Comparison of ENCODE assay signal across 10 cellular contexts in the genomic region with DNA sequence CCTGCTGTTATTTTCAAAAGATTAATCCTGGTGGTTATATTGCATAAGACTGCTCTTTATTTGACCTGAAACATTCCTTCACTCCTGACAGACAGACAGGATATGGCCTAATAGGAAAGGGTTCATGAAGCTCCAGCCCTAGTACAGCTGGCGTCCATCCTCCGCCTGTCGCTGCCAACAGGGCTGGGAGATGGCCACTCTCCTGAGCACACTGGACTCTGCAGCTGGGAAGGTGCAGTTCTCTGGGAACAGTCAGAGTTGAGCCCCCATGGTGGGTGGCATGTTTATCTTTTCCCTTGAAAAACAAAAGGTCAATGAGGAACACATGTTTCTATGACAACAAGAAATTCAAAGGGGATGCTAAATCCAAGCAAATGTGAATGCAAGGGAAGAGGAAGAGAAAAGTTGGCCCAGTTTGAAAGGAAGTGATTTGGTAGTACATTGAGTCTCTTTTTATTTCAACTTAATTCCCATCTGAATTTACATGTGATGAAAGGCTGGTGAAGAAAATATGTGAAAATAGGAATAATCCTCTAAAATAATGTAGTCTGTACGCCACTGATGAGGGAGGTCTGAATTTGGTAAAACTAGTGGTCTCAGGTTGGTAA.
A peak's percentile ranks its signal among the peaks of the same experiment; 100 is the strongest.
DNase-seq lines count a peak whose midpoint lies in the region; ATAC-seq and TF ChIP-seq lines count a peak whose summit lies in the region.
"Had no signal": no experiment of that assay in that cellular context is flagged by ENCODE, and none has a peak within 500 bp of the region (broad histone marks: within the 10 kb centered on the region; RNA-seq: fewer than 3 reads in every experiment).

No MANE protein-coding gene starts in this region.

- DNase-seq in HFF-Myc (ENCODE audit: extremely low read depth, low read depth): peak; percentile 35
- peak; percentile 78 for DNase-seq in coronary artery (ENCODE audit: low spot score)
- DNase-seq in iPS DF 6.9 (ENCODE audit: low read depth, low spot score): peak; percentile 22
- DNase-seq in sciatic nerve (ENCODE audit: low spot score): peak; percentile 82
- no peak for DNase-seq in stimulated activated CD8-positive, alpha-beta memory T cell treated with anti-CD3 and anti-CD28 coated beads, Interleukin-4, amount 100 ng/mL, for 48 hours
- DNase-seq in NK-92 (lab: John Stamatoyannopoulos, UW; ENCODE audit: unreplicated experiment): no peak
- no peak for DNase-seq in AG08396 (ENCODE audit: low spot score)
- DNase-seq: activated T-cell treated with anti-CD3 and anti-CD28 coated beads, Interleukin-2, amount 50 U/mL, for 4 hours; stimulated activated CD4-positive, alpha-beta T cell treated with anti-CD3 and anti-CD28 coated beads, Interleukin-12 subunit alpha, Interleukin-12 subunit beta, amount 100 ng/mL, for 4 hours had no signal

- H3K4me3 ChIP-seq in HFF-Myc (replicated peaks; ENCODE audit: low read depth, low read length) (no peak overlapping the region), coronary artery (peak overlapping the region; percentile 8), iPS DF 6.9 (ENCODE audit: low read length) (no peak overlapping the region)

- peaks cover 5% of the 10 kb centered on the region; the same call in 1 of the 2 replicates for H3K4me1 ChIP-seq in iPS DF 6.9 (ENCODE audit: control insufficient read depth, insufficient read depth, low read length)

- no peaks in the 10 kb centered on the region for H3K27me3 ChIP-seq in iPS DF 6.9 (ENCODE audit: control insufficient read depth, insufficient read depth, low read length)

- no CpG with 5 or more reads among the region's 4 CpGs for WGBS in iPS DF 6.9 (ENCODE audit: insufficient coverage, insufficient read length)

- peak overlapping the region; percentile 62 to 82 for H3K27ac ChIP-seq in coronary artery
- H3K27ac ChIP-seq in iPS DF 6.9 (ENCODE audit: low read length): no peak overlapping the region

- no peaks in the 10 kb centered on the region for H3K9me3 ChIP-seq in iPS DF 6.9 (ENCODE audit: control insufficient read depth, insufficient read depth, low read length)

- H3K36me3 ChIP-seq in iPS DF 6.9 (ENCODE audit: control insufficient read depth, insufficient read depth, low read length): no peaks in the 10 kb centered on the region

- TF ChIP-seq CTCF in HFF-Myc (IDR thresholded peaks at IDR 0.05; ENCODE audit: low read depth, low read length, missing control alignments) (no peak), coronary artery (IDR thresholded peaks at IDR 0.05) (no peak)

- ATAC-seq in sciatic nerve (peak; percentile 98), HG03439 (IDR thresholded peaks at IDR 0.05; ENCODE audit: unreplicated experiment) (no peak)
- ATAC-seq: activated T-cell treated with anti-CD3 and anti-CD28 coated beads, Interleukin-2, amount 50 U/mL, for 4 hours had no signal

- intact Hi-C loops in sciatic nerve (cut with DNase I): no loop called here

Comparison
In these comparisons a context has a peak if more than half of its experiments do, and no peak if none do; other contexts are left out.
1. DNase-seq: peak in HFF-Myc (single experiment), coronary artery (single experiment), iPS DF 6.9 (single experiment) and sciatic nerve (single experiment); none in stimulated activated CD8-positive, alpha-beta memory T cell treated with anti-CD3 and anti-CD28 coated beads, Interleukin-4, amount 100 ng/mL, for 48 hours (single experiment), NK-92 (single experiment) and AG08396 (single experiment).